Comparison of ENCODE assay signal across 14 cellular contexts in genomic region chr2:47688561-47688960, GRCh38.
DNase-seq lines count a peak whose midpoint lies in the region; ATAC-seq, FAIRE-seq and TF ChIP-seq lines count a peak whose summit lies in the region.
"Had no signal": no experiment of that assay in that cellular context is flagged by ENCODE, and none has a peak within 500 bp of the region (broad histone marks: within the 10 kb centered on the region; RNA-seq: fewer than 3 reads in every experiment).

No MANE protein-coding gene starts in this region.

- H2BK5ac ChIP-seq in neuronal stem cell (ENCODE audit: low read length), result no peak overlapping the region

- H2BK12ac ChIP-seq in neuronal stem cell (ENCODE audit: low read length), result no peak overlapping the region

- no peak overlapping the region for H2AK5ac ChIP-seq in neuronal stem cell (ENCODE audit: low read depth, low read length)

- no peak overlapping the region for H4K91ac ChIP-seq in neuronal stem cell (ENCODE audit: low read depth, low read length, poor library complexity)

- TF ChIP-seq CTCF in SU-DHL-6 (IDR thresholded peaks at IDR 0.05; ENCODE audit: insufficient read depth, low read length, poor library complexity, severe bottlenecking) (no peak), D721Med (IDR thresholded peaks at IDR 0.05; ENCODE audit: insufficient read depth, missing control alignments) (no peak)

- H3K9me2 ChIP-seq in Karpas-422 (replicated peaks; ENCODE audit: insufficient read depth, low read length) (no peaks in the 10 kb centered on the region), SU-DHL-6 (replicated peaks; ENCODE audit: insufficient read depth, low read length) (no peaks in the 10 kb centered on the region)

- no peak overlapping the region for H2BK15ac ChIP-seq in neuronal stem cell (ENCODE audit: low read length)

- H3K36me3 ChIP-seq in Karpas-422 (ENCODE audit: insufficient read depth, low read length), result no peaks in the 10 kb centered on the region
- no peaks in the 10 kb centered on the region for H3K36me3 ChIP-seq in SU-DHL-6 (ENCODE audit: low read length)
- no peaks in the 10 kb centered on the region for H3K36me3 ChIP-seq in neuronal stem cell (replicated peaks in 1 of 2; ENCODE audit: control insufficient read depth in 2 of 2, insufficient read depth in 2 of 2, low read length in 2 of 2)
- H3K36me3 ChIP-seq: transverse colon had no signal

- no CpG with 5 or more reads among the region's 5 CpGs for WGBS in neuronal stem cell (ENCODE audit: extremely low coverage in 2 of 2, insufficient read length in 2 of 2, insufficient replicate concordance in 1 of 2), 2 donors

- no peak overlapping the region for H4K8ac ChIP-seq in neuronal stem cell (ENCODE audit: low read depth, low read length)

- FAIRE-seq in D721Med (lab: Jason Lieb, UNC), result no peak
- FAIRE-seq: keratinocyte had no signal

- peaks cover 41% of the 10 kb centered on the region for H3F3A ChIP-seq in SU-DHL-6 (ENCODE audit: insufficient read depth)

- no peak overlapping the region for H3K4ac ChIP-seq in neuronal stem cell (ENCODE audit: low read length)

- H3K4me2 ChIP-seq in Karpas-422 (ENCODE audit: low read depth, low read length, poor library complexity, severe bottlenecking) (peak overlapping the region; percentile 18), SU-DHL-6 (ENCODE audit: low read depth, low read length, poor library complexity, severe bottlenecking) (peak overlapping the region; percentile 43), neuronal stem cell (ENCODE audit: insufficient read depth, low read length, poor library complexity, severe bottlenecking) (no peak overlapping the region)

- H3K18ac ChIP-seq in neuronal stem cell (ENCODE audit: low read length), result no peak overlapping the region

- H4K20me1 ChIP-seq in Karpas-422 (ENCODE audit: insufficient read depth, low read depth, low read length), result no peaks in the 10 kb centered on the region
- H4K20me1 ChIP-seq in SU-DHL-6 (ENCODE audit: low read depth, low read length), result no peaks in the 10 kb centered on the region

- H2AFZ ChIP-seq in Karpas-422 (ENCODE audit: low read length) (peak overlapping the region; percentile 10; the same call in 1 of the 2 replicates), SU-DHL-6 (ENCODE audit: low read depth, low read length, severe bottlenecking) (peak overlapping the region; percentile 49), neuronal stem cell (ENCODE audit: low read length) (peak overlapping the region; percentile 25)

- H3K79me2 ChIP-seq in Karpas-422 (ENCODE audit: low read length) (no peaks in the 10 kb centered on the region), SU-DHL-6 (ENCODE audit: insufficient read depth, low read length) (no peaks in the 10 kb centered on the region)

- H2BK120ac ChIP-seq in neuronal stem cell (ENCODE audit: low read depth, low read length), result no peak overlapping the region

- H3K9me3 ChIP-seq in Karpas-422 (ENCODE audit: low read length) (no peaks in the 10 kb centered on the region), SU-DHL-6 (ENCODE audit: insufficient read depth, low read length) (peaks cover 6% of the 10 kb centered on the region; the same call in 1 of the 2 replicates), neuronal stem cell (replicated peaks in 1 of 2; ENCODE audit: control insufficient read depth in 2 of 2, insufficient read depth in 1 of 2, low read depth in 1 of 2, low read length in 2 of 2) (no peaks in the 10 kb centered on the region)
- H3K9me3 ChIP-seq: transverse colon had no signal

- no peaks in the 10 kb centered on the region for H3K79me1 ChIP-seq in neuronal stem cell (ENCODE audit: low read depth, low read length)

- H3K4me1 ChIP-seq in Karpas-422 (ENCODE audit: low read length) (peaks cover 44% of the 10 kb centered on the region), neuronal stem cell (ENCODE audit: control insufficient read depth in 2 of 2, insufficient read depth in 1 of 2, low read depth in 1 of 2, low read length in 2 of 2) (no peaks in the 10 kb centered on the region)
- H3K4me1 ChIP-seq: transverse colon had no signal

- H3K27me3 ChIP-seq in Karpas-422 (ENCODE audit: low read length) (no peaks in the 10 kb centered on the region), SU-DHL-6 (ENCODE audit: low read length) (no peaks in the 10 kb centered on the region), neuronal stem cell (ENCODE audit: control insufficient read depth in 3 of 3, insufficient read depth in 3 of 3, low read depth in 1 of 3, low read length in 3 of 3) (no peaks in the 10 kb centered on the region)
- H3K27me3 ChIP-seq: transverse colon had no signal

- DNase-seq in NCI-H510A treated with DMSO at 0.1 percent for 48 hours (lab: John Stamatoyannopoulos, UW) (peak; percentile 2), NCI-H510A (lab: John Stamatoyannopoulos, UW) (no peak), Karpas-422 (no peak), neuronal stem cell (ENCODE audit: low spot score) (no peak), D721Med (ENCODE audit: insufficient read length, low spot score) (no peak), H4 (ENCODE audit: low spot score) (no peak)
- DNase-seq: activated naive CD4-positive, alpha-beta T cell treated with anti-CD3 and anti-CD28 coated beads, Interleukin-2, amount 10 ng/mL, durations not matched to agents 7 days and 5 days; GF-D8; GOT3; naive thymus-derived CD8-positive, alpha-beta T cell; transverse colon had no signal

- H3K9ac ChIP-seq in Karpas-422 (ENCODE audit: low read length) (no peak overlapping the region), SU-DHL-6 (ENCODE audit: low read length) (peak overlapping the region; percentile 18; the same call in 1 of the 2 replicates), neuronal stem cell (ENCODE audit: low read depth, low read length, poor library complexity) (no peak overlapping the region)

- H3K4me3 ChIP-seq in Karpas-422 (ENCODE audit: low read length) (no peak overlapping the region), SU-DHL-6 (ENCODE audit: insufficient read depth, low read length, poor library complexity, severe bottlenecking) (no peak overlapping the region), neuronal stem cell (ENCODE audit: low read length in 2 of 2) (no peak overlapping the region)
- H3K4me3 ChIP-seq: transverse colon had no signal

- no peak overlapping the region for H3K14ac ChIP-seq in neuronal stem cell (ENCODE audit: low read length)

- no peak for ATAC-seq in HG03460 (IDR thresholded peaks at IDR 0.05; ENCODE audit: unreplicated experiment)
- ATAC-seq: naive thymus-derived CD8-positive, alpha-beta T cell had no signal

- H3K27ac ChIP-seq in Karpas-422 (ENCODE audit: low read length) (peak overlapping the region; percentile 92), SU-DHL-6 (ENCODE audit: low read depth, low read length) (peak overlapping the region; percentile 99), neuronal stem cell (replicated peaks; ENCODE audit: low read length) (no peak overlapping the region)
- H3K27ac ChIP-seq: transverse colon had no signal

- H3K23ac ChIP-seq in neuronal stem cell (ENCODE audit: low read depth, low read length, poor library complexity), result no peak overlapping the region
